In genomic region chr20:48717095-48717958, GRCh38 we compare ENCODE assay signal across 11 cellular contexts.
DNase-seq lines count a peak whose midpoint lies in the region; ATAC-seq lines count a peak whose summit lies in the region.
"Had no signal": no experiment of that assay in that cellular context is flagged by ENCODE, and none has a peak within 500 bp of the region (broad histone marks: within the 10 kb centered on the region; RNA-seq: fewer than 3 reads in every experiment).

No MANE protein-coding gene starts in this region.

- H3K27ac Mint-ChIP-seq in central memory CD8-positive, alpha-beta T cell (ENCODE audit: low read depth), result peak overlapping the region; percentile 97
- peak overlapping the region; percentile 94 for H3K27ac Mint-ChIP-seq in stimulated activated memory B cell treated with anti-CD40 and anti-IgM and Interleukin-4, amounts not matched to agents 10 μg/mL and 1 μg/mL and 100 μg/mL, for 72 hours
- H3K27ac Mint-ChIP-seq: nephron progenitor cell had no signal

- H3K36me3 Mint-ChIP-seq in central memory CD8-positive, alpha-beta T cell (ENCODE audit: insufficient read depth), result peaks cover 13% of the 10 kb centered on the region
- H3K36me3 Mint-ChIP-seq in stimulated activated memory B cell treated with anti-CD40 and anti-IgM and Interleukin-4, amounts not matched to agents 10 μg/mL and 1 μg/mL and 100 μg/mL, for 72 hours, result peaks cover 65% of the 10 kb centered on the region

- peak; percentile 66 for DNase-seq in activated CD8-positive, alpha-beta memory T cell treated with anti-CD3 and anti-CD28 coated beads, Interleukin-2, amount 50 U/mL, for 48 hours
- DNase-seq in activated CD8-positive, alpha-beta memory T cell treated with anti-CD3 and anti-CD28 coated beads for 24 hours, result no peak
- DNase-seq in NCI-H526 (lab: John Stamatoyannopoulos, UW) (peak; percentile 88 to 93), NCI-H2196 (lab: John Stamatoyannopoulos, UW; ENCODE audit: unreplicated experiment) (no peak), NCI-H524 (lab: John Stamatoyannopoulos, UW) (no peak), SKM-1 (lab: John Stamatoyannopoulos, UW; ENCODE audit: unreplicated experiment) (no peak)
- DNase-seq in central memory CD8-positive, alpha-beta T cell (ENCODE audit: low spot score in 2 of 2), result no peak
- DNase-seq: GDM1, NCI-H510A treated with DMSO at 0.1 percent for 48 hours, nephron progenitor cell had no signal

- H3K9me3 Mint-ChIP-seq in central memory CD8-positive, alpha-beta T cell, result no peaks in the 10 kb centered on the region
- H3K9me3 Mint-ChIP-seq in stimulated activated memory B cell treated with anti-CD40 and anti-IgM and Interleukin-4, amounts not matched to agents 10 μg/mL and 1 μg/mL and 100 μg/mL, for 72 hours, result no peaks in the 10 kb centered on the region
- H3K9me3 Mint-ChIP-seq: nephron progenitor cell had no signal

- no peak for ATAC-seq in central memory CD8-positive, alpha-beta T cell (replicated peaks; ENCODE audit: extremely low read depth, poor library complexity, severe bottlenecking)
- ATAC-seq in stimulated activated memory B cell treated with anti-CD40 and anti-IgM and Interleukin-4, amounts not matched to agents 10 μg/mL and 1 μg/mL and 100 μg/mL, for 72 hours, result peak; percentile 67

- peaks cover 91% of the 10 kb centered on the region for H3K4me1 Mint-ChIP-seq in central memory CD8-positive, alpha-beta T cell
- peaks cover 99% of the 10 kb centered on the region for H3K4me1 Mint-ChIP-seq in stimulated activated memory B cell treated with anti-CD40 and anti-IgM and Interleukin-4, amounts not matched to agents 10 μg/mL and 1 μg/mL and 100 μg/mL, for 72 hours

- no peaks in the 10 kb centered on the region for H3K27me3 Mint-ChIP-seq in central memory CD8-positive, alpha-beta T cell
- no peaks in the 10 kb centered on the region for H3K27me3 Mint-ChIP-seq in stimulated activated memory B cell treated with anti-CD40 and anti-IgM and Interleukin-4, amounts not matched to agents 10 μg/mL and 1 μg/mL and 100 μg/mL, for 72 hours

- peak overlapping the region; percentile 83 for H3K4me3 Mint-ChIP-seq in central memory CD8-positive, alpha-beta T cell
- H3K4me3 Mint-ChIP-seq in stimulated activated memory B cell treated with anti-CD40 and anti-IgM and Interleukin-4, amounts not matched to agents 10 μg/mL and 1 μg/mL and 100 μg/mL, for 72 hours, result no peak overlapping the region
- H3K4me3 Mint-ChIP-seq: nephron progenitor cell had no signal

Comparison
In these comparisons a context has a peak if more than half of its experiments do, and no peak if none do; other contexts are left out.
1. DNase-seq: peak in activated CD8-positive, alpha-beta memory T cell treated with anti-CD3 and anti-CD28 coated beads, Interleukin-2, amount 50 U/mL, for 48 hours (single experiment) and NCI-H526 (2 of 2); none in activated CD8-positive, alpha-beta memory T cell treated with anti-CD3 and anti-CD28 coated beads for 24 hours (single experiment), central memory CD8-positive, alpha-beta T cell (0 of 2), NCI-H2196 (single experiment), NCI-H524 (0 of 2) and SKM-1 (single experiment).